Comparison of ENCODE assay signal across 17 cellular contexts in the genomic region with DNA sequence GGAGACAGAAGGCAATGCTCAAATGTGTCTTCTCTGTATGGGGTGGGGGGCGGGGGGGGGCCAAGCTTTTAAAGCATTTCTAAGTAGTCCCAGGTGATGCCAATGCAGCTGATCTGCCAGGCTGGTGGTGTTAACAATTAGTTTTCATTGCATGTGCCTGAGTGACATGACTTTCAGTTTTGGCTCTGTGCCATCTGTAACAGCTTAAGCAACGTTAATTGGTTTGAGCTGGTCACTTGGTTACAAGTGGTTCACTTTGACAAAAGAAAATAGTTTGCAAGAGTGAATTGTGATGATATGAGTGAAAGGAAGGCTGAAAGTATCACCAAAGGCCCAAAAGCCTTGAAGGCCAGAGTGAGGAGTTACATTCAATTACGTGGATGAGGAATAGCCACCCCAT. TPM values are rescaled to one million over a fixed set of nuclear protein-coding genes. Genes with fewer than 3 reads are reported as not detected.
A peak's percentile ranks its signal among the peaks of the same experiment; 100 is the strongest.
DNase-seq lines count a peak whose midpoint lies in the region; ATAC-seq and TF ChIP-seq lines count a peak whose summit lies in the region.
"Had no signal": no experiment of that assay in that cellular context is flagged by ENCODE, and none has a peak within 500 bp of the region (broad histone marks: within the 10 kb centered on the region; RNA-seq: fewer than 3 reads in every experiment).

No MANE protein-coding gene starts in this region.

- H3K27ac ChIP-seq in left lung, result no peak overlapping the region
- H3K27ac ChIP-seq: BLaER1 treated with 17β-estradiol and CSF1 and Interleukin-3, amounts not matched to agents 10 nM and 100 nM had no signal

- no peak overlapping the region for H3K4me3 ChIP-seq in left lung
- H3K4me3 ChIP-seq: BLaER1 treated with 17β-estradiol and CSF1 and Interleukin-3, amounts not matched to agents 10 nM and 100 nM had no signal

- ATAC-seq in HG03439 (IDR thresholded peaks at IDR 0.05; ENCODE audit: unreplicated experiment) (no peak), left lung (no peak)

- intact Hi-C loops in left lung (cut with DNase I), result no loop called here

- no peaks in the 10 kb centered on the region for H3K36me3 ChIP-seq in left lung
- H3K36me3 ChIP-seq: BLaER1 treated with 17β-estradiol and CSF1 and Interleukin-3, amounts not matched to agents 10 nM and 100 nM had no signal

- no peak for TF ChIP-seq CTCF in left lung (IDR thresholded peaks at IDR 0.05)

- DNase-seq in NCI-H146 (lab: John Stamatoyannopoulos, UW) (peak; percentile 0), NCI-H146 treated with DMSO at 0.1 percent for 48 hours (lab: John Stamatoyannopoulos, UW; ENCODE audit: unreplicated experiment) (no peak), KBM-7 (peak; percentile 3), NCI-H748 (lab: John Stamatoyannopoulos, UW; ENCODE audit: unreplicated experiment) (peak; percentile 62), dermis blood vessel endothelial cell (peak; percentile 17), left lung (no peak)
- DNase-seq in activated CD4-positive, CD25-positive, alpha-beta regulatory T cell treated with anti-CD3 and anti-CD28 coated beads, Interleukin-2, amount 50 U/mL, for 72 hours, result no peak
- DNase-seq: DMS153; EL; NCI-H1048; NCI-H1930; NCI-H226; NK-92 treated with Interleukin-12 subunit alpha and Interleukin-12 subunit beta, amount 100 ng/mL, for 24 hours; SK-N-SH; T-helper 1 cell had no signal

- in situ Hi-C loops in KBM-7 (cut with MboI; ENCODE audit: low pct_unique_long_range_greater_than_20kb, low sequenced_read_pairs), result no loop called here

- H3K4me1 ChIP-seq in left lung, result no peaks in the 10 kb centered on the region

- H3K9me3 ChIP-seq in left lung, result no peaks in the 10 kb centered on the region
- H3K9me3 ChIP-seq: BLaER1 treated with 17β-estradiol and CSF1 and Interleukin-3, amounts not matched to agents 10 nM and 100 nM; SK-N-SH had no signal

- no peaks in the 10 kb centered on the region for H3K27me3 ChIP-seq in left lung
- H3K27me3 ChIP-seq: BLaER1 treated with 17β-estradiol and CSF1 and Interleukin-3, amounts not matched to agents 10 nM and 100 nM had no signal

RNA-seq across cellular contexts. Expression of gene LRIG1, which starts 26.4 kb away (rescaled TPM):
- total RNA-seq in dermis blood vessel endothelial cell (33.7 and 71.0 TPM in 2 replicates), left lung (10 to 100 TPM; 34.9 to 36.4 TPM)

Comparison
In these comparisons a context has a peak if more than half of its experiments do, and no peak if none do; other contexts are left out.
1. DNase-seq: peak in NCI-H146 (single experiment), KBM-7 (single experiment), NCI-H748 (single experiment) and dermis blood vessel endothelial cell (single experiment); none in NCI-H146 treated with DMSO at 0.1 percent for 48 hours (single experiment), activated CD4-positive, CD25-positive, alpha-beta regulatory T cell treated with anti-CD3 and anti-CD28 coated beads, Interleukin-2, amount 50 U/mL, for 72 hours (single experiment) and left lung (0 of 2).